In genomic region chr3:107574650-107575049, GRCh38 we compare ENCODE assay signal across 9 cellular contexts. TPM values are rescaled to one million over a fixed set of nuclear protein-coding genes. Genes with fewer than 3 reads are reported as not detected.
DNase-seq lines count a peak whose midpoint lies in the region; ATAC-seq and TF ChIP-seq lines count a peak whose summit lies in the region.
"Had no signal": no experiment of that assay in that cellular context is flagged by ENCODE, and none has a peak within 500 bp of the region (broad histone marks: within the 10 kb centered on the region; RNA-seq: fewer than 3 reads in every experiment).

No MANE protein-coding gene starts in this region.

- DNase-seq in NOMO-1 treated with DMSO at 0.1 percent for 48 hours (lab: John Stamatoyannopoulos, UW; ENCODE audit: unreplicated experiment) (peak; percentile 49), NOMO-1 treated with dmso at 0.1 percent for 144 hours (lab: John Stamatoyannopoulos, UW; ENCODE audit: unreplicated experiment) (no peak), OCI-LY7 (ENCODE audit: low spot score) (peak; percentile 36), esophagus squamous epithelium (lab: John Stamatoyannopoulos, UW) (no peak), osteoblast (ENCODE audit: insufficient read length, low spot score, missing footprints) (peak; percentile 74), cerebellar nuclear complex (lab: John Stamatoyannopoulos, UW) (no peak)
- DNase-seq in activated T-helper 2 cell treated with anti-CD3 and anti-CD28 coated beads, Interferon-gamma antibody, Interleukin-2, Interleukin-4, amounts not matched to agents 10 μg/mL and 5 μg/mL and 100 μg/mL, durations not matched to agents 14 hours and 24 hours and 36 hours (ENCODE audit: low spot score) = no peak

- H3K4me1 Mint-ChIP-seq in activated T-helper 2 cell treated with anti-CD3 and anti-CD28 coated beads, Interferon-gamma antibody, Interleukin-2, Interleukin-4, amounts not matched to agents 10 μg/mL and 5 μg/mL and 100 μg/mL, durations not matched to agents 14 hours and 24 hours and 36 hours (ENCODE audit: low read depth) = peaks cover 8% of the 10 kb centered on the region

- no peaks in the 10 kb centered on the region for H3K27me3 ChIP-seq in esophagus squamous epithelium
- H3K27me3 ChIP-seq in osteoblast (ENCODE audit: insufficient read depth, low read length) = no peaks in the 10 kb centered on the region

- H3K27ac ChIP-seq in OCI-LY7 (ENCODE audit: low read depth, low read length, poor library complexity, severe bottlenecking) (no peak overlapping the region), esophagus squamous epithelium (no peak overlapping the region), osteoblast (ENCODE audit: low read depth, low read length) (no peak overlapping the region)

- H3K9me3 ChIP-seq in OCI-LY7 (ENCODE audit: low read length) (no peaks in the 10 kb centered on the region), esophagus squamous epithelium (no peaks in the 10 kb centered on the region), osteoblast (ENCODE audit: low read depth, low read length) (no peaks in the 10 kb centered on the region)

- BruUV-seq in OCI-LY7 (replicated peaks; lab: Mats Ljungman, UMichigan) = no TSS peak

- H3K36me3 ChIP-seq in OCI-LY7 (ENCODE audit: insufficient read depth, low read length) = no peaks in the 10 kb centered on the region
- H3K36me3 ChIP-seq in esophagus squamous epithelium = peaks cover 0 to 7% (median 0%) of the 10 kb centered on the region in 3 donors
- H3K36me3 ChIP-seq in osteoblast (ENCODE audit: insufficient read depth, low read length) = peaks cover 2% of the 10 kb centered on the region

- H4K20me1 ChIP-seq in OCI-LY7 (ENCODE audit: insufficient read depth, low read length) (peaks cover 8% of the 10 kb centered on the region; the same call in 1 of the 2 replicates), osteoblast (ENCODE audit: insufficient read depth, low read length) (no peaks in the 10 kb centered on the region)

- no peaks in the 10 kb centered on the region for H3K9me2 ChIP-seq in OCI-LY7 (ENCODE audit: insufficient read depth, low read length)

- CTCF ChIA-PET in OCI-LY7 (lab: Charles Lee; ENCODE audit: unreplicated experiment) = no interaction called here

- no peaks in the 10 kb centered on the region for H3K36me3 Mint-ChIP-seq in activated T-helper 2 cell treated with anti-CD3 and anti-CD28 coated beads, Interferon-gamma antibody, Interleukin-2, Interleukin-4, amounts not matched to agents 10 μg/mL and 5 μg/mL and 100 μg/mL, durations not matched to agents 14 hours and 24 hours and 36 hours (ENCODE audit: low read depth)
- H3K36me3 Mint-ChIP-seq: activated naive CD4-positive, alpha-beta T cell treated with anti-CD3 and anti-CD28 coated beads, Interleukin-2, amount 50 U/mL, for 72 hours had no signal

- TF ChIP-seq POLR2A in esophagus squamous epithelium (IDR thresholded peaks at IDR 0.05) = no peak

- H3K9me3 Mint-ChIP-seq in activated T-helper 2 cell treated with anti-CD3 and anti-CD28 coated beads, Interferon-gamma antibody, Interleukin-2, Interleukin-4, amounts not matched to agents 10 μg/mL and 5 μg/mL and 100 μg/mL, durations not matched to agents 14 hours and 24 hours and 36 hours = no peaks in the 10 kb centered on the region
- H3K9me3 Mint-ChIP-seq: activated naive CD4-positive, alpha-beta T cell treated with anti-CD3 and anti-CD28 coated beads, Interleukin-2, amount 50 U/mL, for 72 hours had no signal

- peak; percentile 83 for ATAC-seq in HG02885 (IDR thresholded peaks at IDR 0.05; ENCODE audit: poor library complexity, unreplicated experiment)

- intact Hi-C loops in OCI-LY7 (cut with micrococcal nuclease; ENCODE audit: unreplicated experiment) = loop anchor here (10.0 kb wide), 1 partner anchor 180 kb away; no protein-coding TSS in a partner anchor
- intact Hi-C loops in esophagus squamous epithelium (cut with DNase I) = no loop called here
- intact Hi-C loops in activated T-helper 2 cell treated with anti-CD3 and anti-CD28 coated beads, Interferon-gamma antibody, Interleukin-2, Interleukin-4, amounts not matched to agents 10 μg/mL and 5 μg/mL and 100 μg/mL, durations not matched to agents 14 hours and 24 hours and 36 hours (cut with micrococcal nuclease) = loop anchor here (10.0 kb wide), 1 partner anchor 170 kb away; no protein-coding TSS in a partner anchor

- no peak overlapping the region for H3K27ac Mint-ChIP-seq in activated T-helper 2 cell treated with anti-CD3 and anti-CD28 coated beads, Interferon-gamma antibody, Interleukin-2, Interleukin-4, amounts not matched to agents 10 μg/mL and 5 μg/mL and 100 μg/mL, durations not matched to agents 14 hours and 24 hours and 36 hours
- H3K27ac Mint-ChIP-seq: activated naive CD4-positive, alpha-beta T cell treated with anti-CD3 and anti-CD28 coated beads, Interleukin-2, amount 50 U/mL, for 72 hours had no signal

- no peak overlapping the region for H3K4me3 Mint-ChIP-seq in activated T-helper 2 cell treated with anti-CD3 and anti-CD28 coated beads, Interferon-gamma antibody, Interleukin-2, Interleukin-4, amounts not matched to agents 10 μg/mL and 5 μg/mL and 100 μg/mL, durations not matched to agents 14 hours and 24 hours and 36 hours (ENCODE audit: low read depth)

- H3K27me3 Mint-ChIP-seq in activated T-helper 2 cell treated with anti-CD3 and anti-CD28 coated beads, Interferon-gamma antibody, Interleukin-2, Interleukin-4, amounts not matched to agents 10 μg/mL and 5 μg/mL and 100 μg/mL, durations not matched to agents 14 hours and 24 hours and 36 hours (ENCODE audit: low read depth) = no peaks in the 10 kb centered on the region

- H3K4me1 ChIP-seq in OCI-LY7 (ENCODE audit: insufficient read depth, low read length, poor library complexity, severe bottlenecking) (no peaks in the 10 kb centered on the region), esophagus squamous epithelium (no peaks in the 10 kb centered on the region), osteoblast (ENCODE audit: insufficient read depth, low read length) (peaks cover 7% of the 10 kb centered on the region)

- POLR2A ChIA-PET in OCI-LY7 (lab: Charles Lee) = interaction anchor here (0.8 to 1.5 kb wide), 4 partner anchors 12 to 22 kb away, joined by 3 to 4 read pairs (median 4); no protein-coding TSS in a partner anchor

- H3K4me2 ChIP-seq in OCI-LY7 (ENCODE audit: low read length) (no peak overlapping the region), osteoblast (ENCODE audit: insufficient read depth, low read length) (no peak overlapping the region)

- TF ChIP-seq CTCF in OCI-LY7 (conservative IDR thresholded peaks at IDR 0.05; ENCODE audit: low read length) = peak; percentile 80
- TF ChIP-seq CTCF in esophagus squamous epithelium (IDR thresholded peaks at IDR 0.05) = peak in 4 of 6 experiments; percentile 32 to 37 (median 36)
- peak; percentile 72 for TF ChIP-seq CTCF in osteoblast (IDR thresholded peaks at IDR 0.05; ENCODE audit: extremely low read depth, low read depth, low read length)

- H3K4me3 ChIP-seq in OCI-LY7 (ENCODE audit: low read depth, low read length, poor library complexity, severe bottlenecking) = no peak overlapping the region
- H3K4me3 ChIP-seq in esophagus squamous epithelium = no peak overlapping the region
- H3K4me3 ChIP-seq in osteoblast (ENCODE audit: insufficient read depth, low read length) = no peak overlapping the region

- H3K79me2 ChIP-seq in OCI-LY7 (ENCODE audit: insufficient read depth, low read depth, low read length) = no peaks in the 10 kb centered on the region
- H3K79me2 ChIP-seq in osteoblast (ENCODE audit: insufficient read depth, low read length) = peaks cover 3% of the 10 kb centered on the region

- H2AFZ ChIP-seq in OCI-LY7 (ENCODE audit: low read length) (no peak overlapping the region), osteoblast (ENCODE audit: low read length) (no peak overlapping the region)

RNA-seq across cellular contexts. Expression of gene BBX, which starts 51.9 kb away (rescaled TPM):
- total RNA-seq in OCI-LY7 (2014; rRNA removed; shearing (Covaris generic)) = 20.2 and 27.0 TPM in 2 replicates
- 49.8 and 56.0 TPM in 2 replicates for total RNA-seq in OCI-LY7 (2022)
- 10 to 100 TPM; 12.5 to 49.5 (median 35.8) TPM for total RNA-seq in esophagus squamous epithelium
- total RNA-seq in osteoblast = 63.4 and 66.6 TPM in 2 replicates
- 35.8 and 39.8 TPM in 2 replicates for total RNA-seq in activated T-helper 2 cell treated with anti-CD3 and anti-CD28 coated beads, Interferon-gamma antibody, Interleukin-2, Interleukin-4, amounts not matched to agents 10 μg/mL and 5 μg/mL and 100 μg/mL, durations not matched to agents 14 hours and 24 hours and 36 hours

Comparison
In these comparisons a context has a peak if more than half of its experiments do, and no peak if none do; other contexts are left out.
1. DNase-seq: peak in NOMO-1 treated with DMSO at 0.1 percent for 48 hours (single experiment), OCI-LY7 (single experiment) and osteoblast (single experiment); none in NOMO-1 treated with dmso at 0.1 percent for 144 hours (single experiment), esophagus squamous epithelium (single experiment), cerebellar nuclear complex (0 of 2) and activated T-helper 2 cell treated with anti-CD3 and anti-CD28 coated beads, Interferon-gamma antibody, Interleukin-2, Interleukin-4, amounts not matched to agents 10 μg/mL and 5 μg/mL and 100 μg/mL, durations not matched to agents 14 hours and 24 hours and 36 hours (single experiment).
2. Peak in every context shown above with its lines, with median percentiles within 50 percentile points of each other: CTCF ChIP-seq.